Comparison of ENCODE assay signal across 14 cellular contexts in the genomic region with DNA sequence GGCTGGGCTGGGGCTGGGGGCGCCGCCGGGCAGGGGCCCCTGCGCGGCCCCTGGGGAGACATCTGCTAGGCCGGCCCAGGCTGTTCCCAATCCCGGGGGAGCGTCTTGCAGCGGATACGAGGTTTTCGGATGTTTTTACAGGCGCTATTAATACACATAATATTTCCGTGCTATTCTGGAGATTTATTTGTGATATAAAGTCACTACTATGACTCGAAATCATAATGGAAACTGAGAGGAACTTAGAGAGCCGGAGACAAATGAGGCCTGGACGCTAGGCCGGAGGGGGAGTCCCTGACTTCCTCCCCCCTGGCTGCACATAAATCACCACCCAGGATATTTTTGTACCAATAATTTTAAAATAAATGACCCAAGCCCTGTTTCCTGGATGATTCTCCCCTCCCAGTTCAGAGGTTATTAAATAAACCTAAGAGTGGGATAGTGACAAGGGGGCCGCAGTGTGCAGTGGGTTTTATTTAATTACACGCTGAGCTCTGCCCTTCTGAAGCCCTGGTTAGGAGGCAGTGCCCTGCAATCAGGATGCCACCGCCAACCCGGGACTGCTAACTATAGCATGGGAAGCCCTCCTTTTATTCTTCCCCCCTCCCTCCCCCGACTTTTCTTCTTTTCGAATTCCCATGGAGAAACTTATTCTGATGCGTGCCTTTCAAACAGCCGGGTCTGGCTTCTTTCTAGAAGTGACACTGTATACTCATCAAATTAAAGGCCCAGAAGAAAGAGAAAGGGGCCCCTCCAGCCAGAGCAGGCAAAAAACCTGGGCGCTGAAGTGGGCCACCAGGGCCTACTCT.
DNase-seq lines count a peak whose midpoint lies in the region; ATAC-seq and TF ChIP-seq lines count a peak whose summit lies in the region.
"Had no signal": no experiment of that assay in that cellular context is flagged by ENCODE, and none has a peak within 500 bp of the region (broad histone marks: within the 10 kb centered on the region; RNA-seq: fewer than 3 reads in every experiment).

No MANE protein-coding gene starts in this region.

- no peak for TF ChIP-seq EP300 in ovary (IDR thresholded peaks at IDR 0.05)

- no peak for DNase-seq in mammary epithelial cell
- peak; percentile 55 for DNase-seq in hepatic stellate cell (ENCODE audit: low spot score)
- DNase-seq in ovary, result no peak
- no peak for DNase-seq in vagina (ENCODE audit: extremely low spot score in 2 of 2)
- no peak for DNase-seq in activated T-helper 1 cell treated with anti-CD3 and anti-CD28 coated beads, Interleukin-12 subunit alpha, Interleukin-12 subunit beta, Interleukin-2, Interleukin-4 antibody, amounts not matched to agents 30 ng/mL and 10 ng/mL and 1 ng/mL, durations not matched to agents 14 hours and 24 hours and 36 hours (ENCODE audit: low spot score)
- no peak for DNase-seq in DMS153 treated with DMSO at 0.1 percent for 48 hours (lab: John Stamatoyannopoulos, UW; ENCODE audit: unreplicated experiment)
- DNase-seq: CD4-positive, CD25-positive, alpha-beta regulatory T cell; central memory CD4-positive, alpha-beta T cell; EL; MV-4-11; NCI-H82; stimulated activated CD4-positive, alpha-beta T cell treated with anti-CD3 and anti-CD28 coated beads, Interleukin-12 subunit alpha, Interleukin-12 subunit beta, amount 100 ng/mL, for 4 hours had no signal

- peak overlapping the region; percentile 74 for H3K9ac ChIP-seq in mammary epithelial cell (ENCODE audit: insufficient read depth, low read length)

- dilution Hi-C loops in mammary epithelial cell (cut with HindIII; ENCODE audit: low sequenced_read_pairs), result loop anchor here (5.0 kb wide), 1 partner anchor 64 kb away; no protein-coding TSS in a partner anchor

- peaks cover 26% of the 10 kb centered on the region for H3K4me1 ChIP-seq in mammary epithelial cell (ENCODE audit: insufficient read depth, low read length)
- H3K4me1 ChIP-seq in ovary (ENCODE audit: insufficient read depth), result peaks cover 5% of the 10 kb centered on the region
- no peaks in the 10 kb centered on the region for H3K4me1 ChIP-seq in vagina

- CTCF ChIA-PET in mammary epithelial cell (lab: Charles Lee; ENCODE audit: low non-redundant PET), result no interaction called here

- no peak overlapping the region for H3K27ac Mint-ChIP-seq in activated T-helper 1 cell treated with anti-CD3 and anti-CD28 coated beads, Interleukin-12 subunit alpha, Interleukin-12 subunit beta, Interleukin-2, Interleukin-4 antibody, amounts not matched to agents 30 ng/mL and 10 ng/mL and 1 ng/mL, durations not matched to agents 14 hours and 24 hours and 36 hours
- H3K27ac Mint-ChIP-seq: activated naive CD4-positive, alpha-beta T cell treated with anti-CD3 and anti-CD28 coated beads, Interleukin-2, amount 50 U/mL, for 24 hours; CD4-positive, CD25-positive, alpha-beta regulatory T cell had no signal

- no peak overlapping the region for H3K4me3 Mint-ChIP-seq in activated T-helper 1 cell treated with anti-CD3 and anti-CD28 coated beads, Interleukin-12 subunit alpha, Interleukin-12 subunit beta, Interleukin-2, Interleukin-4 antibody, amounts not matched to agents 30 ng/mL and 10 ng/mL and 1 ng/mL, durations not matched to agents 14 hours and 24 hours and 36 hours
- H3K4me3 Mint-ChIP-seq: activated naive CD4-positive, alpha-beta T cell treated with anti-CD3 and anti-CD28 coated beads, Interleukin-2, amount 50 U/mL, for 24 hours; CD4-positive, CD25-positive, alpha-beta regulatory T cell had no signal

- no TSS peak for BruUV-seq in mammary epithelial cell (replicated peaks; lab: Mats Ljungman, UMichigan)

- H3K27me3 ChIP-seq in mammary epithelial cell (ENCODE audit: insufficient read depth, low read length) (no peaks in the 10 kb centered on the region), ovary (no peaks in the 10 kb centered on the region), vagina (no peaks in the 10 kb centered on the region)

- peaks cover 46% of the 10 kb centered on the region for H3K79me2 ChIP-seq in mammary epithelial cell (ENCODE audit: insufficient read depth, low read length)

- in situ Hi-C loops in mammary epithelial cell (cut with MboI; ENCODE audit: low sequenced_read_pairs in 2 of 2), result no loop called here

- H3K27ac ChIP-seq in mammary epithelial cell (ENCODE audit: insufficient read depth, low read depth, low read length) (peak overlapping the region; percentile 61), ovary (no peak overlapping the region), vagina (no peak overlapping the region)

- TF ChIP-seq POLR2A in ovary (IDR thresholded peaks at IDR 0.05), result no peak
- TF ChIP-seq POLR2A in vagina (IDR thresholded peaks at IDR 0.05), result no peak

- H3K27me3 Mint-ChIP-seq in activated T-helper 1 cell treated with anti-CD3 and anti-CD28 coated beads, Interleukin-12 subunit alpha, Interleukin-12 subunit beta, Interleukin-2, Interleukin-4 antibody, amounts not matched to agents 30 ng/mL and 10 ng/mL and 1 ng/mL, durations not matched to agents 14 hours and 24 hours and 36 hours (ENCODE audit: insufficient read depth), result peaks cover 62% of the 10 kb centered on the region

- no peaks in the 10 kb centered on the region for H3K4me1 Mint-ChIP-seq in activated T-helper 1 cell treated with anti-CD3 and anti-CD28 coated beads, Interleukin-12 subunit alpha, Interleukin-12 subunit beta, Interleukin-2, Interleukin-4 antibody, amounts not matched to agents 30 ng/mL and 10 ng/mL and 1 ng/mL, durations not matched to agents 14 hours and 24 hours and 36 hours (ENCODE audit: low read depth)
- H3K4me1 Mint-ChIP-seq: activated naive CD4-positive, alpha-beta T cell treated with anti-CD3 and anti-CD28 coated beads, Interleukin-2, amount 50 U/mL, for 24 hours had no signal

- intact Hi-C loops in mammary epithelial cell (cut with micrococcal nuclease) (loop anchor here (5.0 kb wide), 1 partner anchor 141 kb away; no protein-coding TSS in a partner anchor), ovary (cut with DNase I) (no loop called here), vagina (cut with DNase I) (no loop called here)
- intact Hi-C loops in activated T-helper 1 cell treated with anti-CD3 and anti-CD28 coated beads, Interleukin-12 subunit alpha, Interleukin-12 subunit beta, Interleukin-2, Interleukin-4 antibody, amounts not matched to agents 30 ng/mL and 10 ng/mL and 1 ng/mL, durations not matched to agents 14 hours and 24 hours and 36 hours (cut with micrococcal nuclease), result no loop called here

- no peaks in the 10 kb centered on the region for H4K20me1 ChIP-seq in mammary epithelial cell (ENCODE audit: insufficient read depth, low read length)

- 14% methylated on average over 19 of the region's 26 CpGs for WGBS in mammary epithelial cell (ENCODE audit: low coverage, missing lambda C conversion rate)
- 44 to 47% (median 46%) methylated on average over 26 of the region's 26 CpGs for WGBS in ovary, 3 donors

- peak overlapping the region; percentile 99 for H3K4me2 ChIP-seq in mammary epithelial cell (ENCODE audit: insufficient read depth, low read depth, low read length)

- H3K4me3 ChIP-seq in mammary epithelial cell (replicated peaks in 1 of 3; ENCODE audit: insufficient read depth in 1 of 3, low read depth in 2 of 3, low read length in 3 of 3), result peak overlapping the region; percentile 55 to 72 (median 67)
- H3K4me3 ChIP-seq in ovary, result peak overlapping the region; percentile 21
- H3K4me3 ChIP-seq in vagina, result peak overlapping the region; percentile 25 to 41

- no peaks in the 10 kb centered on the region for H3K9me3 ChIP-seq in mammary epithelial cell (replicated peaks; ENCODE audit: insufficient read depth, low read length)
- H3K9me3 ChIP-seq in ovary, result no peaks in the 10 kb centered on the region
- no peaks in the 10 kb centered on the region for H3K9me3 ChIP-seq in vagina

- ATAC-seq in GM21423 (IDR thresholded peaks at IDR 0.05; ENCODE audit: unreplicated experiment), result no peak

- H3K36me3 ChIP-seq in mammary epithelial cell (ENCODE audit: insufficient read depth, low read length), result no peaks in the 10 kb centered on the region
- no peaks in the 10 kb centered on the region for H3K36me3 ChIP-seq in ovary
- H3K36me3 ChIP-seq in vagina, result no peaks in the 10 kb centered on the region

- no peak for TF ChIP-seq CTCF in mammary epithelial cell (conservative IDR thresholded peaks at IDR 0.05 in 1 of 2, IDR thresholded peaks at IDR 0.05 in 1 of 2; ENCODE audit: extremely low read depth in 1 of 2, insufficient read depth in 1 of 2, low read depth in 1 of 2, low read length in 2 of 2)
- TF ChIP-seq CTCF in ovary (IDR thresholded peaks at IDR 0.05), result no peak
- no peak for TF ChIP-seq CTCF in vagina (IDR thresholded peaks at IDR 0.05)

- H3K36me3 Mint-ChIP-seq in activated T-helper 1 cell treated with anti-CD3 and anti-CD28 coated beads, Interleukin-12 subunit alpha, Interleukin-12 subunit beta, Interleukin-2, Interleukin-4 antibody, amounts not matched to agents 30 ng/mL and 10 ng/mL and 1 ng/mL, durations not matched to agents 14 hours and 24 hours and 36 hours (ENCODE audit: low read depth), result no peaks in the 10 kb centered on the region
- H3K36me3 Mint-ChIP-seq: activated naive CD4-positive, alpha-beta T cell treated with anti-CD3 and anti-CD28 coated beads, Interleukin-2, amount 50 U/mL, for 24 hours; CD4-positive, CD25-positive, alpha-beta regulatory T cell had no signal

- no peaks in the 10 kb centered on the region for H3K9me3 Mint-ChIP-seq in activated T-helper 1 cell treated with anti-CD3 and anti-CD28 coated beads, Interleukin-12 subunit alpha, Interleukin-12 subunit beta, Interleukin-2, Interleukin-4 antibody, amounts not matched to agents 30 ng/mL and 10 ng/mL and 1 ng/mL, durations not matched to agents 14 hours and 24 hours and 36 hours
- H3K9me3 Mint-ChIP-seq: activated naive CD4-positive, alpha-beta T cell treated with anti-CD3 and anti-CD28 coated beads, Interleukin-2, amount 50 U/mL, for 24 hours had no signal

- peak overlapping the region; percentile 94 for H2AFZ ChIP-seq in mammary epithelial cell (ENCODE audit: low read depth, low read length)
